In genomic region chr10:63521389-63522128, GRCh38 we compare ENCODE assay signal across 8 cellular contexts. TPM values are rescaled to one million over a fixed set of nuclear protein-coding genes. Genes with fewer than 3 reads are reported as not detected.
A peak's percentile ranks its signal among the peaks of the same experiment; 100 is the strongest.
DNase-seq lines count a peak whose midpoint lies in the region; ATAC-seq, FAIRE-seq and TF ChIP-seq lines count a peak whose summit lies in the region.

TSS of gene REEP3 (plus strand) at chr10:63521401. CDS start at chr10:63521546, 145 bp downstream.

- H3K4me3 ChIP-seq in endothelial cell of umbilical vein (replicated peaks in 1 of 3; ENCODE audit: insufficient read depth in 1 of 3, low read depth in 1 of 3, low read length in 3 of 3): peak within 1 kb of the TSS; percentile 50 to 93 (median 62)

- H3K9me3 ChIP-seq in endothelial cell of umbilical vein (replicated peaks; ENCODE audit: control insufficient read depth, insufficient read depth, low read length): no peaks in the 10 kb centered on the region

- peak; percentile 67 for ATAC-seq in GM18909 (IDR thresholded peaks at IDR 0.05; ENCODE audit: poor library complexity, unreplicated experiment)
- peak; percentile 62 for ATAC-seq in HG03159 (IDR thresholded peaks at IDR 0.05; ENCODE audit: unreplicated experiment)

- H4K20me1 ChIP-seq in endothelial cell of umbilical vein (replicated peaks; ENCODE audit: control insufficient read depth, extremely low read depth, insufficient read depth, low read length): peaks cover 2% of the 10 kb centered on the region

- POLR2A ChIA-PET in endothelial cell of umbilical vein (lab: Charles Lee): interaction anchor here (0.6 to 1.2 kb wide), 5 partner anchors 32 to 256 kb away, joined by 3 to 6 read pairs (median 3); partner anchors contain the start of gene JMJD1C

- TF ChIP-seq CTCF in endothelial cell of umbilical vein (IDR thresholded peaks at IDR 0.05; ENCODE audit: extremely low read depth in 1 of 2, insufficient read depth in 1 of 2, low read depth in 1 of 2, low read length in 2 of 2): no peak

- no peaks in the 10 kb centered on the region for H3K27me3 ChIP-seq in endothelial cell of umbilical vein (ENCODE audit: control insufficient read depth in 2 of 2, insufficient read depth in 2 of 2, low read length in 2 of 2)

- no TSS peak for BruUV-seq in endothelial cell of umbilical vein (replicated peaks; lab: Mats Ljungman, UMichigan)

- no peak for FAIRE-seq in endothelial cell of umbilical vein (lab: Jason Lieb, UNC)

- H3K4me2 ChIP-seq in endothelial cell of umbilical vein (ENCODE audit: insufficient read depth, low read length): peak within 1 kb of the TSS; percentile 95

- dilution Hi-C loops in endothelial cell of umbilical vein (cut with MboI; ENCODE audit: extremely low pct_ligation_motif_present, low sequenced_read_pairs): no loop called here

- peak within 1 kb of the TSS; percentile 93 for H3K9ac ChIP-seq in endothelial cell of umbilical vein (replicated peaks; ENCODE audit: extremely low read depth, insufficient read depth, low read length)

- peak; percentile 74 for TF ChIP-seq POLR2A in endothelial cell of umbilical vein (IDR thresholded peaks at IDR 0.05; ENCODE audit: low read depth, low read length)

- no peaks in the 10 kb centered on the region for H3K36me3 ChIP-seq in endothelial cell of umbilical vein (ENCODE audit: control insufficient read depth in 2 of 2, extremely low read depth in 1 of 2, insufficient read depth in 2 of 2, low read length in 2 of 2)

- H3K4me1 ChIP-seq in endothelial cell of umbilical vein (ENCODE audit: control insufficient read depth, extremely low read depth, insufficient read depth, low read length): peaks cover 7% of the 10 kb centered on the region

- peak within 1 kb of the TSS; percentile 80 for H2AFZ ChIP-seq in endothelial cell of umbilical vein (ENCODE audit: low read depth, low read length)

- peaks cover 85% of the 10 kb centered on the region for H3K79me2 ChIP-seq in endothelial cell of umbilical vein (ENCODE audit: control insufficient read depth, insufficient read depth, low read length)

- H3K9me1 ChIP-seq in endothelial cell of umbilical vein (replicated peaks; ENCODE audit: control insufficient read depth, extremely low read depth, insufficient read depth, low read length): no peaks in the 10 kb centered on the region

- intact Hi-C loops in endothelial cell of umbilical vein (cut with micrococcal nuclease): loop anchor here (1.0 to 5.0 kb wide), 6 partner anchors 51 to 314 kb away; no protein-coding TSS in a partner anchor

- peak within 1 kb of the TSS; percentile 90 for H3K27ac ChIP-seq in endothelial cell of umbilical vein (ENCODE audit: insufficient read depth, low read depth, low read length)

- DNase-seq in C1 segment of cervical spinal cord (lab: John Stamatoyannopoulos, UW) (peak in 13 of 14 donors; percentile 41 to 90 (median 77)), NCI-H748 treated with DMSO at 0.1 percent for 48 hours (lab: John Stamatoyannopoulos, UW) (peak; percentile 29), activated T-cell treated with anti-CD3 and anti-CD28 coated beads for 1 hour (ENCODE audit: low read depth) (peak; percentile 30), endothelial cell of umbilical vein (ENCODE audit: low read depth, low spot score) (peak; percentile 80), middle frontal gyrus (ENCODE audit: extremely low spot score, low spot score) (peak; percentile 76)
- DNase-seq in stimulated activated CD8-positive, alpha-beta memory T cell treated with anti-CD3 and anti-CD28 coated beads, Interleukin-2, amount 100 ng/mL, for 48 hours (ENCODE audit: low read depth in 2 of 2): peak; percentile 32 to 42

- CTCF ChIA-PET in endothelial cell of umbilical vein (lab: Charles Lee): interaction anchor here (0.8 to 2.4 kb wide), 6 partner anchors 17 to 355 kb away, joined by 3 to 14 read pairs (median 6); no protein-coding TSS in a partner anchor

TF ChIP-seq in endothelial cell of umbilical vein, 7 proteins besides CTCF, POLR2A, EP300 and RAD21:
- TF ChIP-seq MAX (IDR thresholded peaks at IDR 0.05; ENCODE audit: insufficient read depth, insufficient read length) (peak; percentile 12), GATA2 (IDR thresholded peaks at IDR 0.05; ENCODE audit: insufficient read depth, insufficient read length, low read depth, low read length) (no peak), JUN (IDR thresholded peaks at IDR 0.05; ENCODE audit: borderline replicate concordance, insufficient read depth, insufficient read length, low read depth) (no peak), FOS (IDR thresholded peaks at IDR 0.05; ENCODE audit: borderline replicate concordance, insufficient read depth, low read length) (no peak), POLR2AphosphoS5 (IDR thresholded peaks at IDR 0.05; ENCODE audit: insufficient read depth, low read depth, low read length) (peak; percentile 78), EZH2 (IDR thresholded peaks at IDR 0.05; ENCODE audit: borderline replicate concordance, low read depth, low read length, severe bottlenecking) (no peak), MYC (IDR thresholded peaks at IDR 0.05; ENCODE audit: low read depth, low read length) (no peak)

RNA-seq across cellular contexts. Expression of gene REEP3, which starts in this region (rescaled TPM):
- total RNA-seq in endothelial cell of umbilical vein: 48.3 and 56.6 TPM in 2 replicates
- polyA plus RNA-seq in endothelial cell of umbilical vein: 10.6 and 12.3 TPM in 2 replicates
- 18.7 and 19.0 TPM in 2 replicates for polyA plus RNA-seq in endothelial cell of umbilical vein (2011; cell fraction: cytosol; rRNA removed)
- polyA plus RNA-seq in endothelial cell of umbilical vein (2011; cell fraction: nucleus; rRNA removed): 8.5 and 10.6 TPM in 2 replicates
- polyA plus RNA-seq in endothelial cell of umbilical vein (2012): 22.5 and 25.9 TPM in 2 replicates
- polyA minus RNA-seq in endothelial cell of umbilical vein: 12.8 and 13.7 TPM in 2 replicates
- 7.6 TPM for polyA minus RNA-seq in endothelial cell of umbilical vein (2011; cell fraction: cytosol; rRNA and poly(A)+ RNA removed)
- 7.2 and 10.0 TPM in 2 replicates for polyA minus RNA-seq in endothelial cell of umbilical vein (2011; cell fraction: nucleus; rRNA and poly(A)+ RNA removed)

Comparison
In these comparisons a context has a peak if more than half of its experiments do, and no peak if none do; other contexts are left out.
1. Peak in every context shown above with its lines: DNase-seq, ATAC-seq, H3K4me3 ChIP-seq and H3K27ac ChIP-seq.
2. DNase-seq: peak in every context shown above with its lines; median percentile 80 in endothelial cell of umbilical vein; 77 in C1 segment of cervical spinal cord; 76 in middle frontal gyrus; 37 in stimulated activated CD8-positive, alpha-beta memory T cell treated with anti-CD3 and anti-CD28 coated beads, Interleukin-2, amount 100 ng/mL, for 48 hours; 30 in activated T-cell treated with anti-CD3 and anti-CD28 coated beads for 1 hour; 29 in NCI-H748 treated with DMSO at 0.1 percent for 48 hours.